1 cellular context compared by ENCODE assay signal in genomic region chr16:15517743-15518142, GRCh38.
TF ChIP-seq lines count a peak whose summit lies in the region.

No MANE protein-coding gene starts in this region.

TF ChIP-seq in SK-N-SH treated with all-trans-retinoic acid at 6 μM for 48 hours, 23 proteins besides CTCF, POLR2A, EP300 and RAD21 (continued from another document):
- TF ChIP-seq CREB5 (CRISPR knock-in tag; IDR thresholded peaks at IDR 0.05; ENCODE audit: low read depth): no peak
- no peak for TF ChIP-seq PPARA (CRISPR knock-in tag; IDR thresholded peaks at IDR 0.05; ENCODE audit: borderline replicate concordance)
- no peak for TF ChIP-seq ZFP30 (CRISPR knock-in tag; IDR thresholded peaks at IDR 0.05)
- TF ChIP-seq ZNF565 (CRISPR knock-in tag; conservative IDR thresholded peaks at IDR 0.05; ENCODE audit: low read depth): no peak
- no peak for TF ChIP-seq OSR1 (CRISPR knock-in tag; IDR thresholded peaks at IDR 0.05)
- no peak for TF ChIP-seq ARNTL (CRISPR knock-in tag; IDR thresholded peaks at IDR 0.05; ENCODE audit: borderline replicate concordance, low read depth)
- no peak for TF ChIP-seq RARB (CRISPR knock-in tag; IDR thresholded peaks at IDR 0.05)
- no peak for TF ChIP-seq CSRNP3 (CRISPR knock-in tag; IDR thresholded peaks at IDR 0.05)
